ENCODE assay signal across 14 cellular contexts in genomic region chr13:51479199-51479523, GRCh38. TPM values are rescaled to one million over a fixed set of nuclear protein-coding genes. Genes with fewer than 3 reads are reported as not detected.
A peak's percentile ranks its signal among the peaks of the same experiment; 100 is the strongest.
DNase-seq lines count a peak whose midpoint lies in the region; ATAC-seq, FAIRE-seq and TF ChIP-seq lines count a peak whose summit lies in the region.
"Had no signal": no experiment of that assay in that cellular context is flagged by ENCODE, and none has a peak within 500 bp of the region (broad histone marks: within the 10 kb centered on the region; RNA-seq: fewer than 3 reads in every experiment).

No MANE protein-coding gene starts in this region.

- H3K36me3 ChIP-seq in breast epithelium: no peaks in the 10 kb centered on the region
- H3K36me3 ChIP-seq: cardiac muscle cell had no signal

- no peaks in the 10 kb centered on the region for H3K9me3 ChIP-seq in breast epithelium

- H3K27me3 Mint-ChIP-seq in MCF 10A (ENCODE audit: insufficient read depth, unreplicated experiment): no peaks in the 10 kb centered on the region
- no peaks in the 10 kb centered on the region for H3K27me3 Mint-ChIP-seq in activated T-helper 17 cell treated with anti-CD3 and anti-CD28 coated beads, Interleukin-2, amount 50 U/mL, for 72 hours

- no TSS peak for BruUV-seq in MCF 10A (replicated peaks; lab: Mats Ljungman, UMichigan)

- peaks cover 9% of the 10 kb centered on the region for H3K4me1 Mint-ChIP-seq in MCF 10A (ENCODE audit: insufficient read depth, unreplicated experiment)
- H3K4me1 Mint-ChIP-seq in activated T-helper 17 cell treated with anti-CD3 and anti-CD28 coated beads, Interleukin-2, amount 50 U/mL, for 72 hours: no peaks in the 10 kb centered on the region
- H3K4me1 Mint-ChIP-seq: activated CD4-positive, alpha-beta T cell treated with anti-CD3 and anti-CD28 coated beads, Interleukin-2, amount 10 ng/mL, durations not matched to agents 24 days and 14 days had no signal

- no peak overlapping the region for H3K4me3 ChIP-seq in breast epithelium
- no peak overlapping the region for H3K4me3 ChIP-seq in foreskin fibroblast (ENCODE audit: low read depth in 1 of 2, low read length in 2 of 2)
- H3K4me3 ChIP-seq: cardiac muscle cell had no signal

- CTCF ChIA-PET in MCF 10A (lab: Yijun Ruan, JAX): interaction anchor here (0.8 kb wide), 1 partner anchor 652 kb away, joined by 3 read pairs; no protein-coding TSS in a partner anchor

- H3K27ac Mint-ChIP-seq in MCF 10A (ENCODE audit: low read depth, unreplicated experiment): no peak overlapping the region
- no peak overlapping the region for H3K27ac Mint-ChIP-seq in activated T-helper 17 cell treated with anti-CD3 and anti-CD28 coated beads, Interleukin-2, amount 50 U/mL, for 72 hours
- H3K27ac Mint-ChIP-seq: activated CD4-positive, alpha-beta T cell treated with anti-CD3 and anti-CD28 coated beads, Interleukin-2, amount 10 ng/mL, durations not matched to agents 24 days and 14 days had no signal

- no peak overlapping the region for H3K4me3 Mint-ChIP-seq in MCF 10A (ENCODE audit: unreplicated experiment)
- no peak overlapping the region for H3K4me3 Mint-ChIP-seq in activated T-helper 17 cell treated with anti-CD3 and anti-CD28 coated beads, Interleukin-2, amount 50 U/mL, for 72 hours
- H3K4me3 Mint-ChIP-seq: activated CD4-positive, alpha-beta T cell treated with anti-CD3 and anti-CD28 coated beads, Interleukin-2, amount 10 ng/mL, durations not matched to agents 24 days and 14 days had no signal

- H3K27me3 ChIP-seq in breast epithelium: no peaks in the 10 kb centered on the region
- H3K27me3 ChIP-seq: cardiac muscle cell had no signal

- H3K9me3 Mint-ChIP-seq in MCF 10A (ENCODE audit: unreplicated experiment): no peaks in the 10 kb centered on the region
- no peaks in the 10 kb centered on the region for H3K9me3 Mint-ChIP-seq in activated T-helper 17 cell treated with anti-CD3 and anti-CD28 coated beads, Interleukin-2, amount 50 U/mL, for 72 hours

- intact Hi-C loops in MCF 10A (cut with micrococcal nuclease): no loop called here
- intact Hi-C loops in breast epithelium (cut with DNase I; ENCODE audit: low total_unique reads): no loop called here

- no peak overlapping the region for H3K27ac ChIP-seq in breast epithelium
- H3K27ac ChIP-seq: cardiac muscle cell had no signal

- peak; percentile 85 for ATAC-seq in activated T-helper 17 cell treated with anti-CD3 and anti-CD28 coated beads, Interleukin-2, amount 50 U/mL, for 72 hours (replicated peaks)

- POLR2A ChIA-PET in MCF 10A (lab: Yijun Ruan, JAX): interaction anchor here (0.7 to 2.1 kb wide), 3 partner anchors 20 to 25 kb away, joined by 3 to 11 read pairs (median 3); partner anchors contain the start of gene INTS6

- in situ Hi-C loops in GM13977 (cut with MboI; ENCODE audit: low pct_unique_long_range_greater_than_20kb, low sequenced_read_pairs, unreplicated experiment): no loop called here

- DNase-seq in MCF 10A (ENCODE audit: unreplicated experiment) (peak; percentile 43), breast epithelium (ENCODE audit: low spot score in 2 of 2) (no peak), foreskin fibroblast (peak; percentile 36 to 62), urothelium cell line (ENCODE audit: low spot score) (peak; percentile 6), GM13977 (ENCODE audit: low spot score) (no peak), NCI-H82 (lab: John Stamatoyannopoulos, UW) (no peak), SW 1271 (lab: John Stamatoyannopoulos, UW) (no peak)
- DNase-seq: activated CD4-positive, alpha-beta T cell treated with anti-CD3 and anti-CD28 coated beads, Interleukin-2, amount 10 ng/mL, durations not matched to agents 24 days and 14 days; activated effector memory CD4-positive, alpha-beta T cell treated with anti-CD3 and anti-CD28 coated beads, Interleukin-2, amount 50 U/mL, for 16 hours; erythroblast; NCI-H2081 treated with DMSO at 0.1 percent for 48 hours; NK-92 treated with Interleukin-12 subunit alpha and Interleukin-12 subunit beta, amount 100 ng/mL, for 24 hours had no signal

- no peaks in the 10 kb centered on the region for H3K4me1 ChIP-seq in breast epithelium

- no peak for TF ChIP-seq CTCF in MCF 10A (IDR thresholded peaks at IDR 0.05; ENCODE audit: unreplicated experiment)
- TF ChIP-seq CTCF in breast epithelium (IDR thresholded peaks at IDR 0.05): no peak
- no peak for TF ChIP-seq CTCF in foreskin fibroblast (IDR thresholded peaks at IDR 0.05; ENCODE audit: low read depth, low read length)
- TF ChIP-seq CTCF in GM13977 (IDR thresholded peaks at IDR 0.05; ENCODE audit: extremely low read depth, insufficient read depth, missing control alignments): no peak

- no peaks in the 10 kb centered on the region for H3K36me3 Mint-ChIP-seq in MCF 10A (ENCODE audit: insufficient read depth, unreplicated experiment)
- no peaks in the 10 kb centered on the region for H3K36me3 Mint-ChIP-seq in activated T-helper 17 cell treated with anti-CD3 and anti-CD28 coated beads, Interleukin-2, amount 50 U/mL, for 72 hours (ENCODE audit: low read depth)

- no peak for FAIRE-seq in urothelium cell line (lab: Jason Lieb, UNC)

- no peak for TF ChIP-seq POLR2A in breast epithelium (IDR thresholded peaks at IDR 0.05)

RNA-seq across cellular contexts. Expression of gene INTS6, which starts 26.3 kb away (rescaled TPM):
- total RNA-seq in MCF 10A (2022): 74.2 and 78.5 TPM in 2 replicates
- total RNA-seq in breast epithelium: 10 to 100 TPM; 31.2 to 76.7 (median 50.5) TPM
- 10 to 100 TPM; 54.2 to 69.4 TPM for total RNA-seq in activated T-helper 17 cell treated with anti-CD3 and anti-CD28 coated beads, Interleukin-2, amount 50 U/mL, for 72 hours

Comparison
In these comparisons a context has a peak if more than half of its experiments do, and no peak if none do; other contexts are left out.
1. DNase-seq: peak in MCF 10A (single experiment), foreskin fibroblast (2 of 2) and urothelium cell line (single experiment); none in breast epithelium (0 of 2), GM13977 (single experiment), NCI-H82 (single experiment) and SW 1271 (0 of 2).